In genomic region chr2:187462839-187463238, GRCh38 we compare ENCODE assay signal across 19 cellular contexts.
"Had no signal": no experiment of that assay in that cellular context is flagged by ENCODE, and none has a peak within 500 bp of the region (broad histone marks: within the 10 kb centered on the region; RNA-seq: fewer than 3 reads in every experiment).

No MANE protein-coding gene starts in this region.

- H3K4me1 Mint-ChIP-seq: immature natural killer cell had no signal

- H3K9me3 ChIP-seq: esophagus squamous epithelium, gastroesophageal sphincter, sigmoid colon, stomach, thoracic aorta, transverse colon had no signal

- H3K27me3 ChIP-seq: esophagus squamous epithelium, gastroesophageal sphincter, sigmoid colon, stomach, transverse colon had no signal

- H3K27ac ChIP-seq: coronary artery, epithelial cell of prostate, esophagus squamous epithelium, gastroesophageal sphincter, sigmoid colon, skin epidermis, stomach, thoracic aorta, transverse colon had no signal

- H3K4me3 Mint-ChIP-seq: immature natural killer cell; naive thymus-derived CD4-positive, alpha-beta T cell had no signal

- H3K36me3 ChIP-seq: esophagus squamous epithelium, gastroesophageal sphincter, sigmoid colon, stomach, thoracic aorta, transverse colon had no signal

- H3K36me3 Mint-ChIP-seq: immature natural killer cell; naive thymus-derived CD4-positive, alpha-beta T cell had no signal

- H3K4me1 ChIP-seq: esophagus squamous epithelium, gastroesophageal sphincter, sigmoid colon, stomach, transverse colon had no signal

- ATAC-seq: gastroesophageal sphincter; left cardiac atrium; left ventricle myocardium superior; naive thymus-derived CD4-positive, alpha-beta T cell had no signal

- DNase-seq: effector CD4-positive, alpha-beta T cell; esophagus squamous epithelium; immature natural killer cell; kidney; left cardiac atrium; left ventricle myocardium superior; naive thymus-derived CD4-positive, alpha-beta T cell; posterior cingulate gyrus; sigmoid colon; stimulated activated CD4-positive, alpha-beta T cell treated with anti-CD3 and anti-CD28 coated beads, Interleukin-12 subunit alpha, Interleukin-12 subunit beta, amount 100 ng/mL, for 4 hours; stimulated activated naive CD4-positive, alpha-beta T cell; stomach; substantia nigra; transverse colon had no signal

- H3K4me3 ChIP-seq: coronary artery, esophagus squamous epithelium, transverse colon had no signal

- H3K27ac Mint-ChIP-seq: immature natural killer cell; naive thymus-derived CD4-positive, alpha-beta T cell had no signal
